2 cellular contexts compared by ENCODE assay signal in genomic region chr20:43579861-43580793, GRCh38.
A peak's percentile ranks its signal among the peaks of the same experiment; 100 is the strongest.
TF ChIP-seq lines count a peak whose summit lies in the region.

No MANE protein-coding gene starts in this region.

TF ChIP-seq in HEK293, 187 proteins besides CTCF, POLR2A, EP300 and RAD21 (continued from another document):
- TF ChIP-seq PRDM6 (tag by site-specific recombination; IDR thresholded peaks at IDR 0.05) (peak; percentile 62; the same call in 1 of the 2 replicates), KLF9 (tag by site-specific recombination; IDR thresholded peaks at IDR 0.05; ENCODE audit: low read depth) (no peak)

TF ChIP-seq in GM23338, 12 proteins besides CTCF, POLR2A, EP300 and RAD21 (continued from another document):
- no peak for TF ChIP-seq STAT1 (IDR thresholded peaks at IDR 0.05; ENCODE audit: unreplicated experiment)
- no peak for TF ChIP-seq ZNF462 (CRISPR knock-in tag; IDR thresholded peaks at IDR 0.05)
- no peak for TF ChIP-seq NANOG (IDR thresholded peaks at IDR 0.05; ENCODE audit: borderline replicate concordance)
- TF ChIP-seq CREB1 (CRISPR knock-in tag; IDR thresholded peaks at IDR 0.05; ENCODE audit: low read depth): no peak
- TF ChIP-seq ZNF331 (CRISPR knock-in tag; IDR thresholded peaks at IDR 0.05; ENCODE audit: low read depth): no peak
- no peak for TF ChIP-seq ZNF114 (CRISPR knock-in tag; IDR thresholded peaks at IDR 0.05)
- no peak for TF ChIP-seq REST (IDR thresholded peaks at IDR 0.05; ENCODE audit: unreplicated experiment)
- TF ChIP-seq POLR2AphosphoS5 (IDR thresholded peaks at IDR 0.05; ENCODE audit: low read depth): no peak
